ENCODE assay signal across 15 cellular contexts in genomic region chrX:21770631-21771321, GRCh38. TPM values are rescaled to one million over a fixed set of nuclear protein-coding genes. Genes with fewer than 3 reads are reported as not detected.
DNase-seq lines count a peak whose midpoint lies in the region; ATAC-seq and TF ChIP-seq lines count a peak whose summit lies in the region.
"Had no signal": no experiment of that assay in that cellular context is flagged by ENCODE, and none has a peak within 500 bp of the region (broad histone marks: within the 10 kb centered on the region; RNA-seq: fewer than 3 reads in every experiment).

No MANE protein-coding gene starts in this region.

- no peaks in the 10 kb centered on the region for H3K79me2 ChIP-seq in HCT116 (ENCODE audit: insufficient read depth, low read length)

- peak overlapping the region; percentile 78 for H3K4me2 ChIP-seq in HCT116 (ENCODE audit: low read length)

- TSS peak; percentile 83 for BruUV-seq in HCT116 (replicated peaks; lab: Mats Ljungman, UMichigan)

- peak overlapping the region; percentile 45 to 59 for H3K4me3 ChIP-seq in HCT116 (replicated peaks in 1 of 2; ENCODE audit: low read depth in 1 of 2, low read length in 2 of 2)
- H3K4me3 ChIP-seq: SK-N-MC had no signal

- H3K27ac ChIP-seq in HCT116 (ENCODE audit: low read depth, low read length) = peak overlapping the region; percentile 78
- H3K27ac ChIP-seq: SK-N-MC had no signal

- no peak for TF ChIP-seq RAD21 in HCT116 (IDR thresholded peaks at IDR 0.05; ENCODE audit: low read depth)

- H3K4me1 ChIP-seq in HCT116 (ENCODE audit: control insufficient read depth in 1 of 2, insufficient read depth in 2 of 2, low read length in 2 of 2) = peaks cover 0 to 16% of the 10 kb centered on the region in 2 experiments; a peak in 1 of 4 replicates

- peak; percentile 89 for ATAC-seq in HCT116
- no peak for ATAC-seq in HG03108 (IDR thresholded peaks at IDR 0.05; ENCODE audit: unreplicated experiment)
- ATAC-seq: left cardiac atrium had no signal

- RAD21 ChIA-PET in HCT116 (lab: Charles Lee; ENCODE audit: low non-redundant PET in 1 of 2, low total read pairs in 2 of 2, uncharacterized antibody in 2 of 2, unreplicated experiment in 2 of 2) = no interaction called here

- peak overlapping the region; percentile 61 for H2AFZ ChIP-seq in HCT116 (ENCODE audit: low read depth, low read length, poor library complexity, severe bottlenecking)

- intact Hi-C loops in HCT116 (cut with micrococcal nuclease) = no loop called here

- H3K9me2 ChIP-seq in HCT116 (ENCODE audit: insufficient read depth) = no peaks in the 10 kb centered on the region

- peak; percentile 13 for DNase-seq in COLO829 (ENCODE audit: low spot score)
- DNase-seq in HCT116 (ENCODE audit: low read depth, low spot score) = peak; percentile 45
- peak; percentile 8 for DNase-seq in SHP77 treated with DMSO at 0.1 percent for 48 hours (lab: John Stamatoyannopoulos, UW)
- DNase-seq in islet precursor cell = peak; percentile 86
- no peak for DNase-seq in NCI-H2227 (lab: John Stamatoyannopoulos, UW; ENCODE audit: unreplicated experiment)
- DNase-seq in D341Med (ENCODE audit: low spot score) = no peak
- no peak for DNase-seq in DMS153 (lab: John Stamatoyannopoulos, UW)
- DNase-seq: activated T-cell treated with anti-CD3 and anti-CD28 coated beads for 4 hours, left cardiac atrium, naive B cell, NCI-H524 had no signal

- TF ChIP-seq POLR2A in HCT116 (IDR thresholded peaks at IDR 0.05; ENCODE audit: borderline replicate concordance, extremely low read depth, insufficient read depth, insufficient read length) = no peak

- H3K27me3 ChIP-seq in HCT116 (ENCODE audit: insufficient read depth, low read length) = no peaks in the 10 kb centered on the region

- H4K20me1 ChIP-seq in HCT116 (ENCODE audit: insufficient read depth) = no peaks in the 10 kb centered on the region

- no peaks in the 10 kb centered on the region for H3K9me3 ChIP-seq in HCT116 (ENCODE audit: control insufficient read depth in 1 of 2, insufficient read depth in 1 of 2, low read depth in 1 of 2, low read length in 2 of 2)

- TF ChIP-seq CTCF in HCT116 (IDR thresholded peaks at IDR 0.05 in 2 of 3, conservative IDR thresholded peaks at IDR 0.05 in 1 of 3; ENCODE audit: borderline replicate concordance in 1 of 3, insufficient read depth in 1 of 3, low read depth in 2 of 3, low read length in 2 of 3) = 0 out of 6 replicates have a peak, but pooled peaks of 2 of the 3 experiments have one; percentile 15 to 19

- H3K36me3 ChIP-seq in HCT116 (ENCODE audit: control insufficient read depth in 1 of 2, insufficient read depth in 2 of 2, low read length in 2 of 2) = no peaks in the 10 kb centered on the region

- POLR2A ChIA-PET in HCT116 (lab: Charles Lee) = no interaction called here

- CTCF ChIA-PET in HCT116 (lab: Charles Lee) = interaction anchor here (1.0 to 1.6 kb wide), 3 partner anchors 10 to 14 kb away, joined by 3 to 6 read pairs (median 4); no protein-coding TSS in a partner anchor

- H3K9ac ChIP-seq in HCT116 (ENCODE audit: low read length) = peak overlapping the region; percentile 55

TF ChIP-seq in HCT116, 20 proteins besides CTCF, POLR2A, EP300 and RAD21:
- TF ChIP-seq FOSL1 (IDR thresholded peaks at IDR 0.05; ENCODE audit: low read depth) (peak; percentile 16; the same call in 1 of the 2 replicates), TCF7L2 (IDR thresholded peaks at IDR 0.05; ENCODE audit: borderline replicate concordance, extremely low read depth, insufficient read depth, insufficient read length) (no peak), EZH2phosphoT487 (IDR thresholded peaks at IDR 0.05; ENCODE audit: borderline replicate concordance) (no peak), JUND (IDR thresholded peaks at IDR 0.05) (peak; percentile 14; the same call in 1 of the 2 replicates), CBX3 (IDR thresholded peaks at IDR 0.05; ENCODE audit: low read depth) (0 out of 2 replicates have a peak, but pooled peaks have one; percentile 19)

RNA-seq across cellular contexts. Expression of gene SMPX, which starts 12.9 kb away (rescaled TPM):
- total RNA-seq in HCT116 (2021; ENCODE audit: unreplicated experiment) = 0.59 TPM
- 0.13 TPM in 1 of 2 replicates, not detected in the other for polyA plus RNA-seq in HCT116 (2012)
- total RNA-seq: fibroblast of villous mesenchyme had no signal
- polyA plus RNA-seq: CD14-positive monocyte had no signal

Comparison
In these comparisons a context has a peak if more than half of its experiments do, and no peak if none do; other contexts are left out.
1. DNase-seq: peak in COLO829 (single experiment), HCT116 (single experiment), SHP77 treated with DMSO at 0.1 percent for 48 hours (single experiment) and islet precursor cell (single experiment); none in NCI-H2227 (single experiment), D341Med (single experiment) and DMS153 (single experiment).